8 cellular contexts compared by ENCODE assay signal in genomic region chr12:48865441-48866290, GRCh38. TPM values are rescaled to one million over a fixed set of nuclear protein-coding genes. Genes with fewer than 3 reads are reported as not detected.
DNase-seq lines count a peak whose midpoint lies in the region; ATAC-seq and TF ChIP-seq lines count a peak whose summit lies in the region.

TSS of gene RND1 (minus strand) at chr12:48865870. CDS start at chr12:48865767, 103 bp downstream.

- TF ChIP-seq CTCF in AG09319 (IDR thresholded peaks at IDR 0.05; ENCODE audit: low read depth, low read length), result no peak; the same call in 1 of the 2 replicates

- ATAC-seq in GM19025 (IDR thresholded peaks at IDR 0.05; ENCODE audit: low read depth, unreplicated experiment), result peak; percentile 93
- ATAC-seq in HG03280 (IDR thresholded peaks at IDR 0.05; ENCODE audit: unreplicated experiment), result peak; percentile 95

- DNase-seq in AG09319 (ENCODE audit: extremely low read depth, low read depth), result peak; percentile 66
- DNase-seq in NCI-H345 (lab: John Stamatoyannopoulos, UW), result peak; percentile 75
- DNase-seq in activated CD4-positive, CD25-positive, alpha-beta regulatory T cell treated with anti-CD3 and anti-CD28 coated beads, Interleukin-2, amount 50 U/mL, for 72 hours, result peak; percentile 74
- DNase-seq in cerebellum (ENCODE audit: low spot score), result peak; percentile 97
- peak; percentile 97 for DNase-seq in islet precursor cell
- DNase-seq in stimulated activated CD4-positive, alpha-beta T cell treated with anti-CD3 and anti-CD28 coated beads, Interleukin-12 subunit alpha, Interleukin-12 subunit beta, amount 100 ng/mL, for 4 hours, result peak; percentile 70

RNA-seq across cellular contexts. Expression of gene RND1, which starts in this region (rescaled TPM):
- total RNA-seq in cerebellum, result 10.8 TPM

Comparison
In these comparisons a context has a peak if more than half of its experiments do, and no peak if none do; other contexts are left out.
1. Peak in every context shown above with its lines: DNase-seq and ATAC-seq.